In genomic region chr22:43861529-43861928, GRCh38 we compare ENCODE assay signal across 12 cellular contexts. TPM values are rescaled to one million over a fixed set of nuclear protein-coding genes. Genes with fewer than 3 reads are reported as not detected.
DNase-seq lines count a peak whose midpoint lies in the region; ATAC-seq and TF ChIP-seq lines count a peak whose summit lies in the region.
"Had no signal": no experiment of that assay in that cellular context is flagged by ENCODE, and none has a peak within 500 bp of the region (broad histone marks: within the 10 kb centered on the region; RNA-seq: fewer than 3 reads in every experiment).

No MANE protein-coding gene starts in this region.

- H3K4me1 ChIP-seq in iPS DF 6.9 (ENCODE audit: control insufficient read depth, insufficient read depth, low read length) = peaks cover 7% of the 10 kb centered on the region
- peaks cover 0 to 5% (median 4%) of the 10 kb centered on the region in 4 donors for H3K4me1 ChIP-seq in sigmoid colon
- H3K4me1 ChIP-seq: prostate gland had no signal

- CTCF ChIA-PET in WTC11 (lab: Charles Lee) = interaction anchor here (1.0 to 5.2 kb wide), 3 partner anchors 13 to 23 kb away, joined by 3 to 23 read pairs (median 21); no protein-coding TSS in a partner anchor

- TF ChIP-seq CTCF in WTC11 (IDR thresholded peaks at IDR 0.05) = no peak
- TF ChIP-seq CTCF in sigmoid colon (IDR thresholded peaks at IDR 0.05) = no peak

- POLR2A ChIA-PET in WTC11 (lab: Charles Lee) = no interaction called here

- no peak for TF ChIP-seq EP300 in sigmoid colon (IDR thresholded peaks at IDR 0.05)

- no peak overlapping the region for H3K4me3 Mint-ChIP-seq in activated T-cell treated with anti-CD3 and anti-CD28 coated beads, Interleukin-2, amount 50 U/mL, for 4 hours
- no peak overlapping the region for H3K4me3 Mint-ChIP-seq in activated T-cell treated with anti-CD3 and anti-CD28 coated beads, Interleukin-2, amount 50 U/mL, for 24 hours
- peak overlapping the region; percentile 70 for H3K4me3 Mint-ChIP-seq in WTC11

- no peaks in the 10 kb centered on the region for H3K36me3 ChIP-seq in iPS DF 6.9 (ENCODE audit: control insufficient read depth, insufficient read depth, low read length)
- no peaks in the 10 kb centered on the region for H3K36me3 ChIP-seq in sigmoid colon
- H3K36me3 ChIP-seq: heart left ventricle, prostate gland had no signal

- no CpG with 5 or more reads among the region's 9 CpGs for WGBS in iPS DF 6.9 (ENCODE audit: insufficient coverage, insufficient read length)
- WGBS in sigmoid colon, 2 donors = 29 to 54% methylated on average over 9 of the region's 9 CpGs

- H3K4me3 ChIP-seq in iPS DF 6.9 (ENCODE audit: low read length) = peak overlapping the region; percentile 75; the same call in 1 of the 2 replicates
- H3K4me3 ChIP-seq in sigmoid colon = no peak overlapping the region
- H3K4me3 ChIP-seq: prostate gland had no signal

- H3K27me3 ChIP-seq in iPS DF 6.9 (ENCODE audit: control insufficient read depth, insufficient read depth, low read length) (no peaks in the 10 kb centered on the region), sigmoid colon (peaks cover 14 to 55% (median 39%) of the 10 kb centered on the region in 3 donors)

- no peaks in the 10 kb centered on the region for H3K4me1 Mint-ChIP-seq in activated T-cell treated with anti-CD3 and anti-CD28 coated beads, Interleukin-2, amount 50 U/mL, for 4 hours (ENCODE audit: low read depth)
- peaks cover 9% of the 10 kb centered on the region for H3K4me1 Mint-ChIP-seq in activated T-cell treated with anti-CD3 and anti-CD28 coated beads, Interleukin-2, amount 50 U/mL, for 24 hours (ENCODE audit: low read depth)
- H3K4me1 Mint-ChIP-seq in WTC11 = peaks cover 28% of the 10 kb centered on the region

- peaks cover 76% of the 10 kb centered on the region for H3K27me3 Mint-ChIP-seq in activated T-cell treated with anti-CD3 and anti-CD28 coated beads, Interleukin-2, amount 50 U/mL, for 4 hours (ENCODE audit: low read depth)
- H3K27me3 Mint-ChIP-seq in activated T-cell treated with anti-CD3 and anti-CD28 coated beads, Interleukin-2, amount 50 U/mL, for 24 hours = peaks cover 82% of the 10 kb centered on the region
- peaks cover 20% of the 10 kb centered on the region for H3K27me3 Mint-ChIP-seq in WTC11 (ENCODE audit: low read depth)

- TF ChIP-seq POLR2A in sigmoid colon (IDR thresholded peaks at IDR 0.05) = no peak

- intact Hi-C loops in sigmoid colon (cut with DNase I) = no loop called here

- peaks cover 8% of the 10 kb centered on the region for H3K9me3 Mint-ChIP-seq in activated T-cell treated with anti-CD3 and anti-CD28 coated beads, Interleukin-2, amount 50 U/mL, for 4 hours
- H3K9me3 Mint-ChIP-seq in activated T-cell treated with anti-CD3 and anti-CD28 coated beads, Interleukin-2, amount 50 U/mL, for 24 hours = peaks cover 9% of the 10 kb centered on the region
- H3K9me3 Mint-ChIP-seq in WTC11 = peaks cover 12% of the 10 kb centered on the region

- H3K27ac ChIP-seq in iPS DF 6.9 (ENCODE audit: low read length) (no peak overlapping the region), sigmoid colon (no peak overlapping the region)
- H3K27ac ChIP-seq: heart left ventricle, prostate gland had no signal

- H3K9me3 ChIP-seq in iPS DF 6.9 (ENCODE audit: control insufficient read depth, insufficient read depth, low read length) = no peaks in the 10 kb centered on the region
- H3K9me3 ChIP-seq in sigmoid colon = peaks cover 0 to 2% (median 0%) of the 10 kb centered on the region in 4 donors
- H3K9me3 ChIP-seq: prostate gland had no signal

- ATAC-seq in activated T-cell treated with anti-CD3 and anti-CD28 coated beads, Interleukin-2, amount 50 U/mL, for 4 hours = no peak
- no peak; the same call in none of the 2 replicates for ATAC-seq in WTC11
- ATAC-seq in HG02938 (IDR thresholded peaks at IDR 0.05; ENCODE audit: unreplicated experiment) = no peak
- ATAC-seq: heart left ventricle had no signal

- DNase-seq in activated T-cell treated with anti-CD3 and anti-CD28 coated beads, Interleukin-2, amount 50 U/mL, for 4 hours = peak; percentile 1
- no peak for DNase-seq in activated T-cell treated with anti-CD3 and anti-CD28 coated beads, Interleukin-2, amount 50 U/mL, for 24 hours
- DNase-seq in WTC11 (ENCODE audit: low spot score) (peak; percentile 14), iPS DF 6.9 (ENCODE audit: low read depth, low spot score) (no peak), sigmoid colon (peak; percentile 39)
- no peak for DNase-seq in effector CD4-positive, alpha-beta T cell
- no peak for DNase-seq in stimulated activated CD4-positive, alpha-beta T cell treated with anti-CD3 and anti-CD28 coated beads, Interleukin-1b, Interleukin-23, amount 100 ng/mL, for 48 hours
- DNase-seq: activated CD4-positive, alpha-beta T cell treated with anti-CD3 and anti-CD28 coated beads, Interleukin-2, amount 50 U/mL, for 1 hour had no signal

- H3K36me3 Mint-ChIP-seq in activated T-cell treated with anti-CD3 and anti-CD28 coated beads, Interleukin-2, amount 50 U/mL, for 4 hours (ENCODE audit: insufficient read depth) = no peaks in the 10 kb centered on the region
- H3K36me3 Mint-ChIP-seq in activated T-cell treated with anti-CD3 and anti-CD28 coated beads, Interleukin-2, amount 50 U/mL, for 24 hours (ENCODE audit: low read depth) = no peaks in the 10 kb centered on the region
- H3K36me3 Mint-ChIP-seq in WTC11 = peaks cover 18% of the 10 kb centered on the region

- no peak overlapping the region for H3K27ac Mint-ChIP-seq in activated T-cell treated with anti-CD3 and anti-CD28 coated beads, Interleukin-2, amount 50 U/mL, for 24 hours
- H3K27ac Mint-ChIP-seq in WTC11 = peak overlapping the region; percentile 65; the same call in 1 of the 2 replicates

TF ChIP-seq in WTC11, 78 proteins besides CTCF, POLR2A, EP300 and RAD21:
- TF ChIP-seq ARID4B (CRISPR knock-in tag; IDR thresholded peaks at IDR 0.05; ENCODE audit: borderline replicate concordance) (0 out of 2 replicates have a peak, but pooled peaks have one; percentile 28), GTF2I (CRISPR knock-in tag; conservative IDR thresholded peaks at IDR 0.05) (peak; percentile 28; the same call in 1 of the 2 replicates), TP53 (CRISPR knock-in tag; IDR thresholded peaks at IDR 0.05) (no peak)

RNA-seq across cellular contexts. Expression of gene SULT4A1, which starts 0.8 kb away (rescaled TPM):
- not detected for total RNA-seq in activated T-cell treated with anti-CD3 and anti-CD28 coated beads, Interleukin-2, amount 50 U/mL, for 4 hours
- 12.5 to 13.0 TPM (median 12.6 TPM) in 3 replicates for total RNA-seq in WTC11 (2021)
- total RNA-seq in sigmoid colon = 1 to 10 TPM; 1.3 to 3.9 (median 2.4) TPM
- 1 to 10 TPM in 1 of 3 donors, not detected in 2; 2.2 TPM for polyA plus RNA-seq in sigmoid colon
- total RNA-seq: RPMI7951 had no signal

RNA-seq across cellular contexts. Expression of gene PNPLA5, which starts 30.3 kb away (rescaled TPM):
- not detected for total RNA-seq in activated T-cell treated with anti-CD3 and anti-CD28 coated beads, Interleukin-2, amount 50 U/mL, for 4 hours
- 5.3 to 5.9 TPM (median 5.3 TPM) in 3 replicates for total RNA-seq in WTC11 (2021)
- total RNA-seq in sigmoid colon = not detected
- not detected for polyA plus RNA-seq in sigmoid colon
- total RNA-seq: heart left ventricle, prostate gland, RPMI7951 had no signal
- polyA plus RNA-seq: heart left ventricle had no signal

RNA-seq across cellular contexts. Expression of gene EFCAB6, which starts 49.4 kb away (rescaled TPM):
- total RNA-seq in activated T-cell treated with anti-CD3 and anti-CD28 coated beads, Interleukin-2, amount 50 U/mL, for 4 hours = under 1 TPM; 0.18 to 0.24 (median 0.18) TPM
- total RNA-seq in WTC11 (2021) (0.25 to 0.94 TPM (median 0.41 TPM) in 3 replicates), sigmoid colon (1 to 10 TPM; 1.8 to 5.7 (median 3.5) TPM)
- polyA plus RNA-seq in sigmoid colon = under 1 TPM; 0.45 to 0.60 (median 0.46) TPM

Comparison
In these comparisons a context has a peak if more than half of its experiments do, and no peak if none do; other contexts are left out.
1. DNase-seq: peak in activated T-cell treated with anti-CD3 and anti-CD28 coated beads, Interleukin-2, amount 50 U/mL, for 4 hours (single experiment), WTC11 (single experiment) and sigmoid colon (single experiment); none in activated T-cell treated with anti-CD3 and anti-CD28 coated beads, Interleukin-2, amount 50 U/mL, for 24 hours (single experiment), iPS DF 6.9 (single experiment), effector CD4-positive, alpha-beta T cell (single experiment) and stimulated activated CD4-positive, alpha-beta T cell treated with anti-CD3 and anti-CD28 coated beads, Interleukin-1b, Interleukin-23, amount 100 ng/mL, for 48 hours (single experiment).